ENCODE assay signal across 8 cellular contexts in the genomic region with DNA sequence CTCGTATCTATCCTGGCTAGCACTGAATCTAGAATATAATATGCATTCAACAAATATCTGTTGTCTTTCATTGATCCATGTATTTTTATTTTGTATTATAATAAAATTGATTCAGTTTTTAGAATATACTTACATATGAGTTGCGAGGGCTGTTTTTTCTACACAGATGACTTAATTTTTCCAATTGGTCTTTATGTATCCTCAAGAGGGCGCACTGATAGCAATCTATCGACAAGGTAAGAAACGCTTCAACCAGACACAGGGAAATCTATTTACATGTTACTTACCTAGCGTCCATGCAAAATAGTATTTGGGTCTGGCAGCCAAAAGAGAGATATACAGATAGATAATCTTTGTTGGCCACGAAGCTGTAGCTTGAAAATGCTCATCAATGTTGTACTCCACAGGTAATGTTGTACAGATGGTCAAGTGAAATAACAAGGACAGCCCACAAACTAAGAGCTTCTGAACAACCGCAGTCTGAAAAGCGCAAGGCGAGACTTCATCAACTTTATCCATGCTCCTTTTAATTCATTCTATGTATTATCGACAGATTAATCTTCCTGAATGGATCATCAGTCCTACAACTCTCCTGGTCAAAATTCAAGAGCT. TPM values are rescaled to one million over a fixed set of nuclear protein-coding genes. Genes with fewer than 3 reads are reported as not detected.
A peak's percentile ranks its signal among the peaks of the same experiment; 100 is the strongest.
DNase-seq lines count a peak whose midpoint lies in the region; ATAC-seq lines count a peak whose summit lies in the region.

No MANE protein-coding gene starts in this region.

- no peak overlapping the region for H3K27ac Mint-ChIP-seq in naive B cell
- no peak overlapping the region for H3K27ac Mint-ChIP-seq in activated naive CD8-positive, alpha-beta T cell treated with anti-CD3 and anti-CD28 coated beads for 36 hours

- no peak overlapping the region for H3K4me3 Mint-ChIP-seq in naive B cell
- H3K4me3 Mint-ChIP-seq in activated naive CD8-positive, alpha-beta T cell treated with anti-CD3 and anti-CD28 coated beads for 36 hours: no peak overlapping the region

- peaks cover 0 to 11% (median 4%) of the 10 kb centered on the region in 3 donors for H3K4me1 Mint-ChIP-seq in naive B cell
- H3K4me1 Mint-ChIP-seq in activated naive CD8-positive, alpha-beta T cell treated with anti-CD3 and anti-CD28 coated beads for 36 hours: no peaks in the 10 kb centered on the region

- H3K36me3 Mint-ChIP-seq in naive B cell: no peaks in the 10 kb centered on the region
- no peaks in the 10 kb centered on the region for H3K36me3 Mint-ChIP-seq in activated naive CD8-positive, alpha-beta T cell treated with anti-CD3 and anti-CD28 coated beads for 36 hours

- H3K9me3 Mint-ChIP-seq in naive B cell: no peaks in the 10 kb centered on the region
- H3K9me3 Mint-ChIP-seq in activated naive CD8-positive, alpha-beta T cell treated with anti-CD3 and anti-CD28 coated beads for 36 hours: no peaks in the 10 kb centered on the region

- DNase-seq in D341Med (ENCODE audit: low spot score) (peak; percentile 46), NCI-H748 treated with DMSO at 0.1 percent for 48 hours (lab: John Stamatoyannopoulos, UW) (peak; percentile 61), dedifferentiated amniotic fluid mesenchymal stem cell (ENCODE audit: extremely low spot score) (peak; percentile 78), naive B cell (peak; percentile 2)
- no peak for DNase-seq in activated naive CD8-positive, alpha-beta T cell treated with anti-CD3 and anti-CD28 coated beads for 36 hours

- peak; percentile 56 for ATAC-seq in HG03342 (IDR thresholded peaks at IDR 0.05; ENCODE audit: unreplicated experiment)
- no peak for ATAC-seq in naive B cell (ENCODE audit: low read depth in 2 of 2)
- no peak for ATAC-seq in HG03520 (IDR thresholded peaks at IDR 0.05; ENCODE audit: unreplicated experiment)
- no peak for ATAC-seq in GM21526 (IDR thresholded peaks at IDR 0.05; ENCODE audit: low FRiP score, unreplicated experiment)

- H3K27me3 Mint-ChIP-seq in naive B cell: peaks cover 0 to 7% (median 0%) of the 10 kb centered on the region in 3 donors
- H3K27me3 Mint-ChIP-seq in activated naive CD8-positive, alpha-beta T cell treated with anti-CD3 and anti-CD28 coated beads for 36 hours: no peaks in the 10 kb centered on the region

RNA-seq across cellular contexts. Expression of a gene that starts 35.5 kb away (rescaled TPM):
- polyA plus RNA-seq in naive B cell (ENCODE audit: low read depth in 6 of 6): 10 to 100 TPM in 5 of 6 donors, 1 to 10 TPM in 1; 9.2 to 28.3 (median 17.5) TPM
- 10 to 100 TPM; 22.3 to 22.8 TPM for total RNA-seq in activated naive CD8-positive, alpha-beta T cell treated with anti-CD3 and anti-CD28 coated beads for 36 hours
